Comparison of ENCODE assay signal across 13 cellular contexts in the genomic region with DNA sequence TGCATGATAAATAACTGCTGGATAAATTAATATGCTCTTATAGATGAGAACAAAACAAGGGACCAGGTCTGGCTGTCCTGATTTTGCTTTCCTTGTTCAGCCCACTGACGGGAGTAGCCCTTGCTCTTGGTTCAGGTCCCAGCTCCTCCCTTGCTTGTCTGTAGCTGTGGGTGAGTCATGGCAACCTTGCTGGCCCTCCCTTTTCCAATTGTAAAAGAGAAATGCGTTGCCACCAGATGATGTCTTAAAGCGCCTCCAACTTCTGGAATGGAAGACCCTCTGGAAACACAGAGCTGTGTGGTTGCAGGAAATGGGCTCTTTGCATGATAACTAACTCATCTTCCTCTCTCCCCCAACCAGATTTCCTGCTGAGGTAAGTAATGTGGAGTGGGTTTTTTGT.
DNase-seq lines count a peak whose midpoint lies in the region; ATAC-seq and TF ChIP-seq lines count a peak whose summit lies in the region.
"Had no signal": no experiment of that assay in that cellular context is flagged by ENCODE, and none has a peak within 500 bp of the region (broad histone marks: within the 10 kb centered on the region; RNA-seq: fewer than 3 reads in every experiment).

No MANE protein-coding gene starts in this region.

- H3K27me3 Mint-ChIP-seq in nephron progenitor cell (ENCODE audit: low read depth, poor library complexity) = peaks cover 4% of the 10 kb centered on the region
- peaks cover 7% of the 10 kb centered on the region for H3K27me3 Mint-ChIP-seq in CD8-positive, alpha-beta T cell (ENCODE audit: low read depth)

- H3K4me1 ChIP-seq in GM23248 (ENCODE audit: insufficient read depth) = no peaks in the 10 kb centered on the region
- H3K4me1 ChIP-seq in duodenal mucosa (ENCODE audit: control insufficient read depth in 1 of 2, insufficient read depth in 2 of 2, low read length in 2 of 2) = peaks cover 18 to 27% of the 10 kb centered on the region in 2 donors
- H3K4me1 ChIP-seq in CD8-positive, alpha-beta T cell (ENCODE audit: insufficient read depth, low read length) = no peaks in the 10 kb centered on the region
- H3K4me1 ChIP-seq: lower lobe of right lung had no signal

- H3K36me3 ChIP-seq in GM23248 (ENCODE audit: low read depth) (no peaks in the 10 kb centered on the region), duodenal mucosa (ENCODE audit: control insufficient read depth in 1 of 2, insufficient read depth in 2 of 2, low read length in 2 of 2) (peaks cover 0 to 3% of the 10 kb centered on the region in 2 donors)
- H3K36me3 ChIP-seq in CD8-positive, alpha-beta T cell (ENCODE audit: insufficient read depth, low read length) = no peaks in the 10 kb centered on the region
- H3K36me3 ChIP-seq: lower lobe of right lung had no signal

- H3K9ac ChIP-seq in GM23248 (no peak overlapping the region), duodenal mucosa (ENCODE audit: low read depth in 1 of 2, low read length in 2 of 2) (peak overlapping the region; percentile 65 to 87)

- ATAC-seq in HG03097 (IDR thresholded peaks at IDR 0.05; ENCODE audit: low FRiP score, unreplicated experiment) = no peak
- ATAC-seq in GM19452 (IDR thresholded peaks at IDR 0.05; ENCODE audit: unreplicated experiment) = no peak
- ATAC-seq in CD8-positive, alpha-beta T cell = no peak
- ATAC-seq: activated T-cell treated with anti-CD3 and anti-CD28 coated beads, Interleukin-2, amount 50 U/mL, for 72 hours; stimulated activated naive CD8-positive, alpha-beta T cell treated with anti-CD3 and anti-CD28 coated beads, Interleukin-15, amount 100 ng/mL, for 72 hours had no signal

- no peaks in the 10 kb centered on the region for H3K4me1 Mint-ChIP-seq in nephron progenitor cell
- H3K4me1 Mint-ChIP-seq in CD8-positive, alpha-beta T cell (ENCODE audit: low read depth) = no peaks in the 10 kb centered on the region
- H3K4me1 Mint-ChIP-seq: stimulated activated naive CD8-positive, alpha-beta T cell treated with anti-CD3 and anti-CD28 coated beads, Interleukin-15, amount 100 ng/mL, for 72 hours had no signal

- DNase-seq in GM23248 (peak; percentile 66), NCI-H2227 treated with DMSO at 0.1 percent for 48 hours (lab: John Stamatoyannopoulos, UW) (peak; percentile 83), nephron progenitor cell (no peak), amygdala (lab: John Stamatoyannopoulos, UW) (no peak)
- no peak for DNase-seq in CD8-positive, alpha-beta T cell
- DNase-seq: activated T-cell treated with anti-CD3 and anti-CD28 coated beads, Interleukin-2, amount 50 U/mL, for 72 hours; lower lobe of right lung; NCI-H446 treated with DMSO at 0.1 percent for 48 hours; stimulated activated naive CD8-positive, alpha-beta T cell treated with anti-CD3 and anti-CD28 coated beads, Interleukin-15, amount 100 ng/mL, for 72 hours had no signal

- 0% methylated on average over 3 of the region's 3 CpGs for WGBS in GM23248 (ENCODE audit: low coverage in 1 of 2, low lambda C conversion rate in 2 of 2, missing lambda C conversion rate in 2 of 2), 2 experiments

- H3F3A ChIP-seq in GM23248 (ENCODE audit: insufficient read depth) = no peaks in the 10 kb centered on the region

- no peaks in the 10 kb centered on the region for H3K9me2 ChIP-seq in GM23248 (ENCODE audit: insufficient read depth)

- H4K20me1 ChIP-seq in GM23248 (ENCODE audit: insufficient read depth) = no peaks in the 10 kb centered on the region

- peaks cover 78% of the 10 kb centered on the region for H3K36me3 Mint-ChIP-seq in nephron progenitor cell (ENCODE audit: low read depth)
- no peaks in the 10 kb centered on the region for H3K36me3 Mint-ChIP-seq in CD8-positive, alpha-beta T cell

- TF ChIP-seq CTCF in nephron progenitor cell (IDR thresholded peaks at IDR 0.05) = no peak
- no peak for TF ChIP-seq CTCF in CD8-positive, alpha-beta T cell (IDR thresholded peaks at IDR 0.05)

- H3K4me3 ChIP-seq in GM23248 = no peak overlapping the region
- peak overlapping the region; percentile 65 to 82 for H3K4me3 ChIP-seq in duodenal mucosa (ENCODE audit: low read depth in 1 of 2, low read length in 2 of 2)
- no peak overlapping the region for H3K4me3 ChIP-seq in CD8-positive, alpha-beta T cell (ENCODE audit: low read depth, low read length)
- H3K4me3 ChIP-seq: lower lobe of right lung had no signal

- POLR2A ChIA-PET in CD8-positive, alpha-beta T cell (lab: Charles Lee) = no interaction called here

- peak overlapping the region; percentile 83 for H3K27ac Mint-ChIP-seq in nephron progenitor cell
- no peak overlapping the region for H3K27ac Mint-ChIP-seq in CD8-positive, alpha-beta T cell
- H3K27ac Mint-ChIP-seq: activated T-cell treated with anti-CD3 and anti-CD28 coated beads, Interleukin-2, amount 50 U/mL, for 72 hours; stimulated activated naive CD8-positive, alpha-beta T cell treated with anti-CD3 and anti-CD28 coated beads, Interleukin-15, amount 100 ng/mL, for 72 hours; T-helper 2 cell treated with Interferon-gamma antibody and Interleukin-4, amounts not matched to agents 5 μg/mL and 100 μg/mL, for 36 hours had no signal

- H3K27me3 ChIP-seq in GM23248 (replicated peaks; ENCODE audit: insufficient read depth) (peaks cover 8% of the 10 kb centered on the region; the same call in 1 of the 2 replicates), duodenal mucosa (ENCODE audit: control insufficient read depth in 1 of 2, insufficient read depth in 2 of 2, low read length in 2 of 2) (no peaks in the 10 kb centered on the region)
- H3K27me3 ChIP-seq in CD8-positive, alpha-beta T cell (ENCODE audit: insufficient read depth, low read length) = no peaks in the 10 kb centered on the region

- H3K9me3 Mint-ChIP-seq in nephron progenitor cell = peaks cover 5% of the 10 kb centered on the region
- peaks cover 4% of the 10 kb centered on the region for H3K9me3 Mint-ChIP-seq in CD8-positive, alpha-beta T cell

- no peak overlapping the region for H3K4me3 Mint-ChIP-seq in nephron progenitor cell
- no peak overlapping the region for H3K4me3 Mint-ChIP-seq in CD8-positive, alpha-beta T cell
- H3K4me3 Mint-ChIP-seq: activated T-cell treated with anti-CD3 and anti-CD28 coated beads, Interleukin-2, amount 50 U/mL, for 72 hours; stimulated activated naive CD8-positive, alpha-beta T cell treated with anti-CD3 and anti-CD28 coated beads, Interleukin-15, amount 100 ng/mL, for 72 hours; T-helper 2 cell treated with Interferon-gamma antibody and Interleukin-4, amounts not matched to agents 5 μg/mL and 100 μg/mL, for 36 hours had no signal

- H3K27ac ChIP-seq in GM23248 (no peak overlapping the region), duodenal mucosa (ENCODE audit: low read depth, low read length) (peak overlapping the region; percentile 57)
- no peak overlapping the region for H3K27ac ChIP-seq in CD8-positive, alpha-beta T cell (ENCODE audit: low read depth, low read length)
- H3K27ac ChIP-seq: lower lobe of right lung had no signal

- in situ Hi-C loops in GM23248 (cut with MboI) = no loop called here

- no peak overlapping the region for H2AFZ ChIP-seq in GM23248

- no peak overlapping the region for H3K4me2 ChIP-seq in GM23248 (ENCODE audit: unreplicated experiment)

- no peaks in the 10 kb centered on the region for H3K79me2 ChIP-seq in GM23248 (ENCODE audit: insufficient read depth)

- CTCF ChIA-PET in CD8-positive, alpha-beta T cell (lab: Charles Lee) = no interaction called here

- intact Hi-C loops in CD8-positive, alpha-beta T cell (cut with DNase I, micrococcal nuclease) = no loop called here

- H3K9me3 ChIP-seq in GM23248 (ENCODE audit: low read depth) = no peaks in the 10 kb centered on the region
- H3K9me3 ChIP-seq in duodenal mucosa (ENCODE audit: control insufficient read depth in 1 of 2, low read length in 2 of 2) = peaks cover 4 to 6% of the 10 kb centered on the region in 2 donors
- H3K9me3 ChIP-seq in CD8-positive, alpha-beta T cell (ENCODE audit: low read length) = no peaks in the 10 kb centered on the region
- H3K9me3 ChIP-seq: lower lobe of right lung had no signal

Comparison
In these comparisons a context has a peak if more than half of its experiments do, and no peak if none do; other contexts are left out.
1. DNase-seq: peak in GM23248 (single experiment) and NCI-H2227 treated with DMSO at 0.1 percent for 48 hours (single experiment); none in nephron progenitor cell (single experiment), CD8-positive, alpha-beta T cell (0 of 7) and amygdala (0 of 56).
2. H3K4me3 ChIP-seq: peak in duodenal mucosa (2 of 2); none in GM23248 (single experiment) and CD8-positive, alpha-beta T cell (single experiment).